9 cellular contexts compared by ENCODE assay signal in genomic region chr16:14405611-14406537, GRCh38.
DNase-seq lines count a peak whose midpoint lies in the region; ATAC-seq and TF ChIP-seq lines count a peak whose summit lies in the region.
"Had no signal": no experiment of that assay in that cellular context is flagged by ENCODE, and none has a peak within 500 bp of the region (broad histone marks: within the 10 kb centered on the region; RNA-seq: fewer than 3 reads in every experiment).

No MANE protein-coding gene starts in this region.

- DNase-seq in GM06990 (ENCODE audit: extremely low read depth, insufficient read length) (peak; percentile 80), nephron progenitor cell (peak; percentile 67), SW 1271 (lab: John Stamatoyannopoulos, UW) (no peak), cerebellar cortex (ENCODE audit: low spot score) (no peak), pons (ENCODE audit: low spot score) (no peak)
- DNase-seq in activated T-cell treated with anti-CD3 and anti-CD28 coated beads, Interleukin-2, amount 50 U/mL, for 4 hours, result no peak

- no peaks in the 10 kb centered on the region for H3K9me3 Mint-ChIP-seq in activated T-cell treated with anti-CD3 and anti-CD28 coated beads, Interleukin-2, amount 50 U/mL, for 4 hours
- H3K9me3 Mint-ChIP-seq in nephron progenitor cell, result no peaks in the 10 kb centered on the region

- 0 out of 2 replicates have a peak overlapping the region, but pooled peaks have one; percentile 6 for H3K4me3 ChIP-seq in GM06990 (replicated peaks; ENCODE audit: low read depth, low read length)

- H3K36me3 Mint-ChIP-seq in activated T-cell treated with anti-CD3 and anti-CD28 coated beads, Interleukin-2, amount 50 U/mL, for 4 hours (ENCODE audit: insufficient read depth), result no peaks in the 10 kb centered on the region
- no peaks in the 10 kb centered on the region for H3K36me3 Mint-ChIP-seq in nephron progenitor cell (ENCODE audit: low read depth)

- no peaks in the 10 kb centered on the region for H3K36me3 ChIP-seq in GM06990 (ENCODE audit: control insufficient read depth, insufficient read depth, low read length)
- H3K36me3 ChIP-seq: neutrophil had no signal

- no peaks in the 10 kb centered on the region for H3K27me3 Mint-ChIP-seq in activated T-cell treated with anti-CD3 and anti-CD28 coated beads, Interleukin-2, amount 50 U/mL, for 4 hours (ENCODE audit: low read depth)
- peaks cover 3% of the 10 kb centered on the region for H3K27me3 Mint-ChIP-seq in nephron progenitor cell (ENCODE audit: low read depth, poor library complexity)

- H3K4me3 Mint-ChIP-seq in activated T-cell treated with anti-CD3 and anti-CD28 coated beads, Interleukin-2, amount 50 U/mL, for 4 hours, result no peak overlapping the region
- H3K4me3 Mint-ChIP-seq in nephron progenitor cell, result no peak overlapping the region

- ATAC-seq in GM19467 (IDR thresholded peaks at IDR 0.05; ENCODE audit: unreplicated experiment) (peak; percentile 84), HG03354 (IDR thresholded peaks at IDR 0.05; ENCODE audit: poor library complexity, severe bottlenecking, unreplicated experiment) (peak; percentile 96)
- ATAC-seq in activated T-cell treated with anti-CD3 and anti-CD28 coated beads, Interleukin-2, amount 50 U/mL, for 4 hours, result peak; percentile 43 to 46

- H3K27me3 ChIP-seq in GM06990 (replicated peaks; ENCODE audit: control insufficient read depth, insufficient read depth, low read length), result no peaks in the 10 kb centered on the region
- H3K27me3 ChIP-seq: neutrophil had no signal

- no peak for TF ChIP-seq CTCF in GM06990 (IDR thresholded peaks at IDR 0.05; ENCODE audit: insufficient read depth, low read length, poor library complexity, severe bottlenecking)
- no peak for TF ChIP-seq CTCF in nephron progenitor cell (IDR thresholded peaks at IDR 0.05)

- H3K27ac Mint-ChIP-seq in nephron progenitor cell, result no peak overlapping the region

- no peaks in the 10 kb centered on the region for H3K4me1 Mint-ChIP-seq in activated T-cell treated with anti-CD3 and anti-CD28 coated beads, Interleukin-2, amount 50 U/mL, for 4 hours (ENCODE audit: low read depth)
- peaks cover 20% of the 10 kb centered on the region for H3K4me1 Mint-ChIP-seq in nephron progenitor cell

Comparison
In these comparisons a context has a peak if more than half of its experiments do, and no peak if none do; other contexts are left out.
1. DNase-seq: peak in GM06990 (single experiment) and nephron progenitor cell (single experiment); none in activated T-cell treated with anti-CD3 and anti-CD28 coated beads, Interleukin-2, amount 50 U/mL, for 4 hours (single experiment), SW 1271 (0 of 2), cerebellar cortex (single experiment) and pons (single experiment).
2. ATAC-seq: peak in every context shown above with its lines; median percentile 96 in HG03354; 84 in GM19467; 44 in activated T-cell treated with anti-CD3 and anti-CD28 coated beads, Interleukin-2, amount 50 U/mL, for 4 hours.